8 cellular contexts compared by ENCODE assay signal in the genomic region with DNA sequence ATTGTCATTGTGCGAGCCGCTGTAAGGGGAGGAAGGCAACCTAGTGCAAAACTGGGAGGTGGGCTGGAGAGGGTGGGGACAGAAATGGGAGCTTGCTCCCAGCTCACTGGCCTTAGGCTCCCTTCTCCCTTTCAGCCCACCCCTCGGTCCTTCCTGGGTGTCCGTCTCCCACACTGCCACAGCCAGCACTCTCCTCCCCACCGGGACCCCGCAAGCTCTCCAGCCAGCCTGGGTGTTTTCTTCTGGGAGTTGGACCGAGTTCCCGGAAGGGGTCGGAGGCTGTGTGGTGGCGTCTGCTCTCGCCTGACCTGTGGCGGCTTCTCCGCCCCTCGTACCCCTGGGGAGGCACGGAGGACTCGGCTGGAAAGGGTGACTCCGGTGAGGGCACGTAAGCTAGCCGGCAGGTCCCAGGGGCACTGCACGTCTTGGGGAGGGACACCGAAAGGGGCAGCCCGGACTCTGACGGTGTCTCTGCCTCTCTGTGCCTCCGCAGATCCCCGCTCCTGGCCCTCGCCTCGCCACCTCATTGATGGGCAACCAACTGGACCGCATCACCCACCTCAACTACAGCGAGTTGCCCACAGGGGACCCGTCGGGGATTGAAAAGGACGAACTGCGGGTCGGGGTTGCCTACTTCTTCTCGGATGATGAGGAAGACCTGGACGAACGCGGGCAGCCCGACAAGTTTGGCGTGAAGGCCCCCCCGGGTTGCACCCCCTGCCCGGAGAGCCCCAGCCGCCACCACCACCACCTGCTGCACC. TPM values are rescaled to one million over a fixed set of nuclear protein-coding genes. Genes with fewer than 3 reads are reported as not detected.
DNase-seq lines count a peak whose midpoint lies in the region; ATAC-seq and TF ChIP-seq lines count a peak whose summit lies in the region.

No MANE protein-coding gene starts in this region.

- peak overlapping the region in 1 of 8 donors; percentile 32 for H3K4me3 Mint-ChIP-seq in CD4-positive, alpha-beta memory T cell

- no peaks in the 10 kb centered on the region for H3K36me3 ChIP-seq in ES-I3 (ENCODE audit: insufficient read depth, low read length)
- H3K36me3 ChIP-seq in RWPE2 (ENCODE audit: low read depth): no peaks in the 10 kb centered on the region
- H3K36me3 ChIP-seq in left ventricle myocardium inferior: no peaks in the 10 kb centered on the region
- no peaks in the 10 kb centered on the region for H3K36me3 ChIP-seq in CD4-positive, alpha-beta memory T cell (ENCODE audit: insufficient read depth, low read length)

- DNase-seq in RWPE2 (ENCODE audit: low spot score) (peak; percentile 67), left ventricle myocardium inferior (peak; percentile 15), retina (peak; percentile 81), cerebellum (ENCODE audit: low spot score) (no peak), A172 (ENCODE audit: low spot score) (no peak)
- DNase-seq in CD4-positive, alpha-beta memory T cell: no peak

- peak overlapping the region; percentile 46 for H3K4me3 ChIP-seq in RWPE2 (ENCODE audit: severe bottlenecking)
- H3K4me3 ChIP-seq in left ventricle myocardium inferior: peak overlapping the region; percentile 73
- no peak overlapping the region for H3K4me3 ChIP-seq in CD4-positive, alpha-beta memory T cell (ENCODE audit: low read length in 2 of 2)

- H3K4me1 Mint-ChIP-seq in CD4-positive, alpha-beta memory T cell: peaks cover 0 to 5% (median 2%) of the 10 kb centered on the region in 4 donors

- no peak for ATAC-seq in RWPE2 (ENCODE audit: low read depth)
- ATAC-seq in HG03025 (IDR thresholded peaks at IDR 0.05; ENCODE audit: low FRiP score, unreplicated experiment): no peak

- no peaks in the 10 kb centered on the region for H3K36me3 Mint-ChIP-seq in CD4-positive, alpha-beta memory T cell

- H3K27me3 Mint-ChIP-seq in CD4-positive, alpha-beta memory T cell: peaks cover 25 to 33% of the 10 kb centered on the region in 2 donors

- H3K9me3 Mint-ChIP-seq in CD4-positive, alpha-beta memory T cell: peaks cover 0 to 15% (median 1%) of the 10 kb centered on the region in 8 donors

- H3K27me3 ChIP-seq in RWPE2 (ENCODE audit: insufficient read depth, poor library complexity, severe bottlenecking) (no peaks in the 10 kb centered on the region), left ventricle myocardium inferior (ENCODE audit: low read depth) (peaks cover 91% of the 10 kb centered on the region)
- H3K27me3 ChIP-seq in CD4-positive, alpha-beta memory T cell (ENCODE audit: insufficient read depth, low read length): peaks cover 5% of the 10 kb centered on the region

- CTCF ChIA-PET in CD4-positive, alpha-beta memory T cell (lab: Charles Lee; ENCODE audit: partially characterized antibody): no interaction called here

- TF ChIP-seq CTCF in RWPE2 (IDR thresholded peaks at IDR 0.05; ENCODE audit: poor library complexity, severe bottlenecking) (no peak), left ventricle myocardium inferior (IDR thresholded peaks at IDR 0.05; ENCODE audit: borderline replicate concordance) (no peak)

- H3K9ac ChIP-seq in ES-I3 (ENCODE audit: low read depth, low read length): peak overlapping the region; percentile 83

- intact Hi-C loops in left ventricle myocardium inferior (cut with micrococcal nuclease): no loop called here
- intact Hi-C loops in CD4-positive, alpha-beta memory T cell (cut with micrococcal nuclease): no loop called here

- no peaks in the 10 kb centered on the region; the same call in 1 of the 2 replicates for H3K4me1 ChIP-seq in ES-I3 (ENCODE audit: insufficient read depth, low read length)
- H3K4me1 ChIP-seq in RWPE2 (ENCODE audit: insufficient read depth, poor library complexity, severe bottlenecking): peaks cover 18% of the 10 kb centered on the region
- peaks cover 43% of the 10 kb centered on the region for H3K4me1 ChIP-seq in left ventricle myocardium inferior
- no peaks in the 10 kb centered on the region for H3K4me1 ChIP-seq in CD4-positive, alpha-beta memory T cell (ENCODE audit: insufficient read depth, low read length)

- H3K9me3 ChIP-seq in ES-I3 (ENCODE audit: control insufficient read depth, insufficient read depth, low read length) (no peaks in the 10 kb centered on the region), RWPE2 (ENCODE audit: severe bottlenecking) (no peaks in the 10 kb centered on the region), left ventricle myocardium inferior (replicated peaks) (no peaks in the 10 kb centered on the region)
- no peaks in the 10 kb centered on the region for H3K9me3 ChIP-seq in CD4-positive, alpha-beta memory T cell (ENCODE audit: control insufficient read depth in 1 of 2, low read length in 2 of 2)

- no peak overlapping the region for H3K27ac Mint-ChIP-seq in CD4-positive, alpha-beta memory T cell

- H3K27ac ChIP-seq in RWPE2 (ENCODE audit: poor library complexity, severe bottlenecking) (no peak overlapping the region), left ventricle myocardium inferior (replicated peaks) (no peak overlapping the region)
- no peak overlapping the region for H3K27ac ChIP-seq in CD4-positive, alpha-beta memory T cell (ENCODE audit: low read depth, low read length)

- POLR2A ChIA-PET in CD4-positive, alpha-beta memory T cell (lab: Charles Lee; ENCODE audit: partially characterized antibody): no interaction called here

RNA-seq across cellular contexts. Expression of gene LRATD1, which starts 1.1 kb away (rescaled TPM):
- total RNA-seq in left ventricle myocardium inferior (3.1 TPM), cerebellum (17.2 TPM)
- total RNA-seq in CD4-positive, alpha-beta memory T cell: not detected
- not detected for polyA plus RNA-seq in CD4-positive, alpha-beta memory T cell
- not detected in 2 replicates for total RNA-seq in A172 (2014; rRNA removed; shearing (Covaris generic))

Comparison
In these comparisons a context has a peak if more than half of its experiments do, and no peak if none do; other contexts are left out.
1. DNase-seq: peak in RWPE2 (single experiment), left ventricle myocardium inferior (single experiment) and retina (single experiment); none in cerebellum (single experiment), CD4-positive, alpha-beta memory T cell (0 of 5) and A172 (single experiment).
2. H3K4me3 ChIP-seq: peak in RWPE2 (single experiment) and left ventricle myocardium inferior (single experiment); none in CD4-positive, alpha-beta memory T cell (0 of 2).